1 cellular context compared by ENCODE assay signal in genomic region chr13:61413572-61413971, GRCh38.
TF ChIP-seq lines count a peak whose summit lies in the region.

No MANE protein-coding gene starts in this region.

TF ChIP-seq in H1, 55 proteins besides CTCF, POLR2A, EP300 and RAD21 (continued from another document):
- peak; percentile 30 for TF ChIP-seq KDM4A (IDR thresholded peaks at IDR 0.05; ENCODE audit: low read depth, low read length, severe bottlenecking)
